Comparison of ENCODE assay signal across 8 cellular contexts in the genomic region with DNA sequence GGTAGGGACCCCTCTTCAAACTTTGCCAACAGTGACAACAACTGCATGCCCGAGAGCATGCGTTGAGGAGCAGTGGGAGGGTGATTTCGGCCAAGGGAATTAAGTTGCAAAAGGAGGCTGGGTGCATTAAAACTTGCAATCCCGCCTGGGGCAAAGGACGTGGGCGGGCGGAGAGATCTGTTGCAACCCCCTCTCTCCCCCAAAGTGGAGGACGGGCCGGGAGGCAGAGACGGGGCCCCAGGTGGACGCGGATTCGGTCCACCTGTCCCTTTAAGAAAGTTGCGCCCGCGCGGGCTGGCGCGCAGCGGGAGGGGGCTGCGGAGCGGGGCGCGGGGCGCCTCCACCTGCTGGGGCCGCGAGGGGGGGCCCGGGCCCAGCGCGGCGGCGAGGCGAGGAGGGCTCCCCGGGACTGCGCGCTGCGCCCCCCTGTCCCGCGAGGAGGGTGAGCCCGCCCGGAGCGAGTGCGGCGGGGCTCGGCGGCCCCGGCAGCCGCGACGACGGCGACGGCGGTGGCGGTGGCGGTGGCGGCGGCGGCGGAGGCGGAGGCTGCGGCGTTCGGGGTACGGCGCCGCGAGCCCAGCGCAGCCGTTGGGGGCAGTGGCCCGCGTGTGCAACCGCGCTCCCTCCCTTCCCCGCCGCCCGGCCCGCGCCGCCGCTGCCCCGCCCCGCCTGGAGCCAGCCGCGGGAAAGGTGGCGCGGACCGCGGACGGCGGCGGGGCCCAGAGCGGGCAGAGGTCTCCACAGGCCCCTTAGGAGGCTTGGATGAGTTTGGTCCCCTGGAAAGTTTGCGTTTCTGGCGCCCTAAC. TPM values are rescaled to one million over a fixed set of nuclear protein-coding genes. Genes with fewer than 3 reads are reported as not detected.
DNase-seq lines count a peak whose midpoint lies in the region; ATAC-seq and TF ChIP-seq lines count a peak whose summit lies in the region.

No MANE protein-coding gene starts in this region.

- H3K4me3 Mint-ChIP-seq in CD4-positive, CD25-positive, alpha-beta regulatory T cell = peak overlapping the region in 3 of 4 donors; percentile 3 to 80 (median 76)
- H3K4me3 Mint-ChIP-seq in IgD-negative memory B cell = peak overlapping the region in 3 of 4 donors; percentile 78 to 95 (median 84)

- no peak overlapping the region for H3K27ac ChIP-seq in CD4-positive, CD25-positive, alpha-beta regulatory T cell (ENCODE audit: insufficient read depth, low read length, poor library complexity, severe bottlenecking)
- H3K27ac ChIP-seq in upper lobe of left lung (no peak overlapping the region), Karpas-422 (ENCODE audit: low read length) (no peak overlapping the region)

- H3K9ac ChIP-seq in adipocyte (ENCODE audit: low read length) = no peak overlapping the region
- no peak overlapping the region for H3K9ac ChIP-seq in Karpas-422 (ENCODE audit: low read length)

- DNase-seq in CD4-positive, CD25-positive, alpha-beta regulatory T cell = peak in 1 of 3 donors; percentile 1
- DNase-seq in adipocyte (ENCODE audit: low read depth) (peak; percentile 45), lower leg skin (ENCODE audit: low spot score in 2 of 2) (peak in 1 of 2 donors; percentile 73), upper lobe of left lung (peak in 1 of 2 donors; percentile 86), Karpas-422 (no peak)

- no peak overlapping the region for H2AFZ ChIP-seq in Karpas-422 (ENCODE audit: low read length)

- H3K36me3 ChIP-seq in CD4-positive, CD25-positive, alpha-beta regulatory T cell (ENCODE audit: control insufficient read depth, insufficient read depth, low read length) = no peaks in the 10 kb centered on the region
- H3K36me3 ChIP-seq in adipocyte (ENCODE audit: control insufficient read depth, insufficient read depth, low read length, severe bottlenecking) = no peaks in the 10 kb centered on the region
- no peaks in the 10 kb centered on the region for H3K36me3 ChIP-seq in upper lobe of left lung
- no peaks in the 10 kb centered on the region for H3K36me3 ChIP-seq in Karpas-422 (ENCODE audit: insufficient read depth, low read length)

- H3K27ac Mint-ChIP-seq in CD4-positive, CD25-positive, alpha-beta regulatory T cell = no peak overlapping the region
- no peak overlapping the region for H3K27ac Mint-ChIP-seq in IgD-negative memory B cell

- TF ChIP-seq EP300 in upper lobe of left lung (IDR thresholded peaks at IDR 0.05) = no peak

- H3K4me1 Mint-ChIP-seq in CD4-positive, CD25-positive, alpha-beta regulatory T cell = peaks cover 0 to 13% (median 4%) of the 10 kb centered on the region in 4 donors
- H3K4me1 Mint-ChIP-seq in IgD-negative memory B cell = peaks cover 6 to 8% (median 7%) of the 10 kb centered on the region in 3 donors

- peaks cover 0 to 2% (median 0%) of the 10 kb centered on the region in 7 donors for H3K9me3 Mint-ChIP-seq in CD4-positive, CD25-positive, alpha-beta regulatory T cell
- H3K9me3 Mint-ChIP-seq in IgD-negative memory B cell = no peaks in the 10 kb centered on the region

- H3K9me3 ChIP-seq in CD4-positive, CD25-positive, alpha-beta regulatory T cell (ENCODE audit: control insufficient read depth in 2 of 2, low read length in 2 of 2) = no peaks in the 10 kb centered on the region
- no peaks in the 10 kb centered on the region for H3K9me3 ChIP-seq in adipocyte (ENCODE audit: control insufficient read depth, low read length)
- no peaks in the 10 kb centered on the region for H3K9me3 ChIP-seq in upper lobe of left lung
- no peaks in the 10 kb centered on the region for H3K9me3 ChIP-seq in Karpas-422 (ENCODE audit: low read length)

- H3K4me1 ChIP-seq in CD4-positive, CD25-positive, alpha-beta regulatory T cell (ENCODE audit: control insufficient read depth, insufficient read depth, low read length, poor library complexity, severe bottlenecking) = peaks cover 13% of the 10 kb centered on the region
- peaks cover 4% of the 10 kb centered on the region for H3K4me1 ChIP-seq in adipocyte (ENCODE audit: control insufficient read depth, insufficient read depth, low read length)
- peaks cover 13 to 20% (median 15%) of the 10 kb centered on the region in 4 donors for H3K4me1 ChIP-seq in upper lobe of left lung
- peaks cover 11% of the 10 kb centered on the region for H3K4me1 ChIP-seq in Karpas-422 (ENCODE audit: low read length)

- H3K27me3 ChIP-seq in CD4-positive, CD25-positive, alpha-beta regulatory T cell (ENCODE audit: control insufficient read depth, insufficient read depth, low read length) = peaks cover 44% of the 10 kb centered on the region
- H3K27me3 ChIP-seq in adipocyte (replicated peaks; ENCODE audit: control insufficient read depth, insufficient read depth, low read length) (peaks cover 69% of the 10 kb centered on the region), upper lobe of left lung (peaks cover 0 to 40% (median 11%) of the 10 kb centered on the region in 4 donors), Karpas-422 (ENCODE audit: low read length) (no peaks in the 10 kb centered on the region)

- TF ChIP-seq CTCF in lower leg skin (IDR thresholded peaks at IDR 0.05) (no peak), upper lobe of left lung (IDR thresholded peaks at IDR 0.05) (no peak)

- no peaks in the 10 kb centered on the region for H4K20me1 ChIP-seq in Karpas-422 (ENCODE audit: insufficient read depth, low read depth, low read length)

- H3K4me2 ChIP-seq in Karpas-422 (ENCODE audit: low read depth, low read length, poor library complexity, severe bottlenecking) = no peak overlapping the region

- TF ChIP-seq POLR2A in lower leg skin (IDR thresholded peaks at IDR 0.05) (no peak), upper lobe of left lung (IDR thresholded peaks at IDR 0.05) (no peak)

- 0 to 1% methylated on average over 12 to 37 of the region's 95 CpGs for WGBS in lower leg skin, 2 donors
- WGBS in upper lobe of left lung, 2 donors = 2 to 4% methylated on average over 23 to 27 of the region's 95 CpGs

- no peaks in the 10 kb centered on the region for H3K9me2 ChIP-seq in Karpas-422 (replicated peaks; ENCODE audit: insufficient read depth, low read length)

- ATAC-seq in CD4-positive, CD25-positive, alpha-beta regulatory T cell (ENCODE audit: low read depth in 2 of 2) = no peak
- ATAC-seq in upper lobe of left lung (ENCODE audit: low FRiP score in 2 of 2) = peak in 1 of 2 donors; percentile 57
- ATAC-seq in GM19463 (IDR thresholded peaks at IDR 0.05; ENCODE audit: unreplicated experiment) = no peak
- no peak for ATAC-seq in GM21576 (IDR thresholded peaks at IDR 0.05; ENCODE audit: unreplicated experiment)

- intact Hi-C loops in lower leg skin (cut with DNase I; ENCODE audit: low total_unique reads) = no loop called here

- no peaks in the 10 kb centered on the region for H3K36me3 Mint-ChIP-seq in CD4-positive, CD25-positive, alpha-beta regulatory T cell
- no peaks in the 10 kb centered on the region for H3K36me3 Mint-ChIP-seq in IgD-negative memory B cell

- H3K4me3 ChIP-seq in CD4-positive, CD25-positive, alpha-beta regulatory T cell (ENCODE audit: low read depth, low read length) = no peak overlapping the region
- H3K4me3 ChIP-seq in adipocyte (ENCODE audit: low read length) = peak overlapping the region; percentile 67
- H3K4me3 ChIP-seq in lower leg skin (ENCODE audit: low read depth, poor library complexity, severe bottlenecking) = peak overlapping the region; percentile 26
- H3K4me3 ChIP-seq in upper lobe of left lung = peak overlapping the region in 3 of 4 donors; percentile 37 to 46 (median 45)
- no peak overlapping the region for H3K4me3 ChIP-seq in Karpas-422 (ENCODE audit: low read length)

- peaks cover 74% of the 10 kb centered on the region for H3K27me3 Mint-ChIP-seq in CD4-positive, CD25-positive, alpha-beta regulatory T cell
- peaks cover 60% of the 10 kb centered on the region for H3K27me3 Mint-ChIP-seq in IgD-negative memory B cell

- no peaks in the 10 kb centered on the region for H3K79me2 ChIP-seq in Karpas-422 (ENCODE audit: low read length)

RNA-seq across cellular contexts. Expression of gene FOXN4, which starts 0.6 kb away (rescaled TPM):
- total RNA-seq in CD4-positive, CD25-positive, alpha-beta regulatory T cell = not detected
- polyA plus RNA-seq in CD4-positive, CD25-positive, alpha-beta regulatory T cell = under 1 TPM in 1 of 4 donors, not detected in 3; 0.11 TPM
- polyA plus RNA-seq in IgD-negative memory B cell = not detected
- total RNA-seq in lower leg skin = under 1 TPM in 2 of 4 donors, not detected in 2; 0.10 to 0.12 TPM
- 1 to 10 TPM in 2 of 6 donors, under 1 TPM in 1, not detected in 3; 0.49 to 5.2 (median 1.1) TPM for total RNA-seq in upper lobe of left lung
- not detected in 2 replicates for total RNA-seq in Karpas-422 (2014; rRNA removed; shearing (Covaris generic); ENCODE audit: low replicate concordance)

RNA-seq across cellular contexts. Expression of gene MYO1H, which starts 38.1 kb away (rescaled TPM):
- total RNA-seq in CD4-positive, CD25-positive, alpha-beta regulatory T cell = not detected
- polyA plus RNA-seq in CD4-positive, CD25-positive, alpha-beta regulatory T cell = under 1 TPM in 1 of 4 donors, not detected in 3; 0.14 TPM
- polyA plus RNA-seq in IgD-negative memory B cell = not detected
- total RNA-seq in lower leg skin (under 1 TPM in 2 of 4 donors, not detected in 2; 0.20 to 0.75 TPM), upper lobe of left lung (under 1 TPM in 3 of 6 donors, not detected in 3; 0.17 to 0.51 (median 0.46) TPM)
- not detected in 2 replicates for total RNA-seq in Karpas-422 (2014; rRNA removed; shearing (Covaris generic); ENCODE audit: low replicate concordance)

Comparison
In these comparisons a context has a peak if more than half of its experiments do, and no peak if none do; other contexts are left out.
1. H3K4me3 ChIP-seq: peak in adipocyte (single experiment), lower leg skin (single experiment) and upper lobe of left lung (3 of 4); none in CD4-positive, CD25-positive, alpha-beta regulatory T cell (single experiment) and Karpas-422 (single experiment).